In the genomic region with DNA sequence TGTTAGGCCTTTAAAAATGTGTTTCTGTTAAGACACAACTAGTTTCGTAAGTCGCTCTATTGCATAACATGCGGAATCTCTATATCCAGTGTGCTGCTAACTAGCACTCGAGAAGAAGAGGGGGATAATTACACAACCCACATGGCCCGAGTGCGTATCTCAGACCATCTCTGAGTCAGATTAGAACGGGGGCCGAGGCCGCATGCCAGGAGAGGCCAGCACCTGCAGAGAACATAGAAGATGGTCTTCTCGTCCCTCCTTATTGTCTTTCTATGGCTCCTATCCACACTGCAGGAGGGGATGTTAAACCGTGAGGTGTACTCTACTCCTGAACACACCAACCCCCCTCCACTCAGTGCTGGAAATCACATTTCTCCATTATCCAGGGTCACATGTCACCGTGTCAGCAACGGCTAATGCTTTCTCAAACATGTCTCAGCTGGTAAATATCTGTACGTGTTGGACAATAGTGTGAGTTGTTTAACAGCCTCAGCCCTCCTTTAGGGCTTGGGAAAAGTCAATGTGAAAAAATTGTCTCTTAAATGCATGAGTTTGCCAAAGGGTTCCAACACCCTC, we compare ENCODE assay signal across 11 cellular contexts. TPM values are rescaled to one million over a fixed set of nuclear protein-coding genes. Genes with fewer than 3 reads are reported as not detected.
DNase-seq lines count a peak whose midpoint lies in the region; ATAC-seq, FAIRE-seq and TF ChIP-seq lines count a peak whose summit lies in the region.
"Had no signal": no experiment of that assay in that cellular context is flagged by ENCODE, and none has a peak within 500 bp of the region (broad histone marks: within the 10 kb centered on the region; RNA-seq: fewer than 3 reads in every experiment).

No MANE protein-coding gene starts in this region.

- no peaks in the 10 kb centered on the region for H3K27me3 ChIP-seq in H1 (replicated peaks in 1 of 4; ENCODE audit: control insufficient read depth in 3 of 4, extremely low read depth in 1 of 4, insufficient read depth in 3 of 4, low read length in 3 of 4)
- H3K27me3 ChIP-seq in parathyroid adenoma (ENCODE audit: control insufficient read depth, insufficient read depth, low read length): no peaks in the 10 kb centered on the region

- H3K23me2 ChIP-seq in H1 (ENCODE audit: low read depth, low read length): no peaks in the 10 kb centered on the region

- CTCF ChIA-PET in H1 (lab: Charles Lee; ENCODE audit: partially characterized antibody): interaction anchor here (0.6 to 10.2 kb wide), 10 partner anchors 8 to 68 kb away, joined by 3 to 135 read pairs (median 6); a partner anchor contains a TSS

- no peak overlapping the region for H3K56ac ChIP-seq in H1 (replicated peaks; ENCODE audit: insufficient read length, low read depth, low read length)

- TF ChIP-seq RAD21 in H1 (IDR thresholded peaks at IDR 0.05 in 1 of 2, conservative IDR thresholded peaks at IDR 0.05 in 1 of 2; ENCODE audit: low read depth in 2 of 2, low read length in 2 of 2): no peak

- H2AK5ac ChIP-seq in H1 (ENCODE audit: low read depth, low read length): peak overlapping the region; percentile 86; the same call in 1 of the 2 replicates

- no peak overlapping the region for H3K23ac ChIP-seq in H1 (ENCODE audit: insufficient read length)

- H2AFZ ChIP-seq in H1 (ENCODE audit: low read length) (no peak overlapping the region), parathyroid adenoma (peak overlapping the region; percentile 73)

- peak; percentile 67 for DNase-seq in HuH-7.5 (ENCODE audit: low spot score)
- peak; percentile 97 for DNase-seq in NOMO-1 treated with DMSO at 0.1 percent for 48 hours (lab: John Stamatoyannopoulos, UW; ENCODE audit: unreplicated experiment)
- DNase-seq in H1 (ENCODE audit: low read depth in 1 of 2, low spot score in 2 of 2): no peak
- no peak for DNase-seq in iPS-NIHi7 (ENCODE audit: extremely low spot score)
- no peak for DNase-seq in D721Med (ENCODE audit: insufficient read length, low spot score)
- no peak for DNase-seq in amniotic stem cell (lab: John Stamatoyannopoulos, UW)
- DNase-seq: foreskin fibroblast, MM.1S had no signal

- H3K79me2 ChIP-seq in H1 (ENCODE audit: control insufficient read depth in 1 of 2, insufficient read depth in 2 of 2, low read length in 2 of 2) (peaks cover 0 to 31% of the 10 kb centered on the region in 2 experiments; a peak in 2 of 4 replicates), parathyroid adenoma (peaks cover 22% of the 10 kb centered on the region)

- TF ChIP-seq CTCF in H1 (IDR thresholded peaks at IDR 0.05; ENCODE audit: control extremely low read depth in 1 of 3, insufficient read depth in 1 of 3, low read depth in 1 of 3, low read length in 3 of 3) (no peak), parathyroid adenoma (IDR thresholded peaks at IDR 0.05) (no peak), D721Med (IDR thresholded peaks at IDR 0.05; ENCODE audit: insufficient read depth, missing control alignments) (no peak)

- H3K14ac ChIP-seq in H1 (ENCODE audit: insufficient read length): no peak overlapping the region

- no peak overlapping the region for H4K5ac ChIP-seq in H1 (ENCODE audit: insufficient read length, low read depth, low read length)

- H2BK5ac ChIP-seq in H1 (ENCODE audit: low read depth, low read length): no peak overlapping the region

- no peak for TF ChIP-seq POLR2A in H1 (IDR thresholded peaks at IDR 0.05; ENCODE audit: control extremely low read depth in 1 of 2, low read depth in 2 of 2, low read length in 2 of 2)

- H3K79me1 ChIP-seq in H1 (ENCODE audit: low read depth, low read length): peaks cover 9% of the 10 kb centered on the region; the same call in 1 of the 2 replicates

- ATAC-seq in GM18858 (IDR thresholded peaks at IDR 0.05; ENCODE audit: unreplicated experiment): no peak

- no peak overlapping the region for H4K91ac ChIP-seq in H1 (replicated peaks; ENCODE audit: insufficient read length, low read length)

- no peak overlapping the region for H3K4ac ChIP-seq in H1 (replicated peaks; ENCODE audit: insufficient read length, low read depth, low read length)

- H3K4me3 ChIP-seq in H1 (ENCODE audit: extremely low read depth in 1 of 4, insufficient read depth in 2 of 4, low read depth in 3 of 4, low read length in 4 of 4) (no peak overlapping the region), parathyroid adenoma (ENCODE audit: low read depth, low read length) (no peak overlapping the region)

- H3K4me1 ChIP-seq in H1 (replicated peaks in 1 of 4; ENCODE audit: control insufficient read depth in 3 of 4, insufficient read depth in 4 of 4, low read length in 3 of 4) (peaks cover 0 to 12% (median 8%) of the 10 kb centered on the region in 4 experiments; a peak in 6 of 7 replicates), parathyroid adenoma (peaks cover 17% of the 10 kb centered on the region)

- H2BK15ac ChIP-seq in H1 (ENCODE audit: low read length): no peak overlapping the region

- H3K4me2 ChIP-seq in H1 (ENCODE audit: insufficient read depth in 1 of 2, low read depth in 2 of 2, low read length in 2 of 2) (no peak overlapping the region), parathyroid adenoma (ENCODE audit: low read length) (peak overlapping the region; percentile 50)

- H2BK20ac ChIP-seq in H1 (ENCODE audit: low read length): no peak overlapping the region

- H3K27ac ChIP-seq in H1 (ENCODE audit: low read depth, low read length) (no peak overlapping the region), parathyroid adenoma (peak overlapping the region; percentile 75)

- H2BK120ac ChIP-seq in H1 (replicated peaks; ENCODE audit: low read depth, low read length): no peak overlapping the region

- TF ChIP-seq EP300 in H1 (IDR thresholded peaks at IDR 0.05; ENCODE audit: borderline replicate concordance in 1 of 2, low read depth in 2 of 2, low read length in 2 of 2): no peak

- no peaks in the 10 kb centered on the region for H3K9me3 ChIP-seq in H1 (ENCODE audit: insufficient read depth in 2 of 2, low read depth in 1 of 2, low read length in 1 of 2)
- no peaks in the 10 kb centered on the region for H3K9me3 ChIP-seq in parathyroid adenoma (ENCODE audit: control insufficient read depth, low read length)

- FAIRE-seq in H1 (lab: Jason Lieb, UNC) (no peak), D721Med (lab: Jason Lieb, UNC) (no peak)
- FAIRE-seq: TTC549 had no signal

- H2BK12ac ChIP-seq in H1 (ENCODE audit: low read depth, low read length): peak overlapping the region; percentile 2; the same call in 1 of the 2 replicates

- H3K9ac ChIP-seq in H1 (replicated peaks in 1 of 4; ENCODE audit: extremely low read depth in 1 of 4, low read depth in 3 of 4, low read length in 3 of 4) (no peak overlapping the region; a peak in 1 of 7 replicates), parathyroid adenoma (no peak overlapping the region)

- peaks cover 0 to 8% of the 10 kb centered on the region in 2 experiments for H4K20me1 ChIP-seq in H1 (replicated peaks in 1 of 2; ENCODE audit: control insufficient read depth in 1 of 2, insufficient read depth in 2 of 2, low read length in 2 of 2)

- POLR2A ChIA-PET in H1 (lab: Charles Lee; ENCODE audit: partially characterized antibody): interaction anchor here (0.8 to 2.0 kb wide), 4 partner anchors 9 to 52 kb away, joined by 3 to 4 read pairs (median 4); no protein-coding TSS in a partner anchor

- H4K8ac ChIP-seq in H1 (ENCODE audit: extremely low read depth, insufficient read depth, low read length): no peak overlapping the region

- H3K18ac ChIP-seq in H1 (ENCODE audit: extremely low read depth, low read length): no peak overlapping the region

- 0 out of 8 replicates have a peak, but pooled peaks cover 0 to 5% (median 0%) of the 10 kb centered on the region in 4 experiments for H3K36me3 ChIP-seq in H1 (ENCODE audit: control insufficient read depth in 2 of 4, insufficient read depth in 4 of 4, low read length in 3 of 4)
- H3K36me3 ChIP-seq in parathyroid adenoma (ENCODE audit: control insufficient read depth, insufficient read depth, low read length): no peaks in the 10 kb centered on the region

- WGBS in H1 (ENCODE audit: extremely low coverage in 1 of 2, insufficient coverage in 1 of 2, insufficient read length in 1 of 2, insufficient replicate concordance in 2 of 2, low coverage in 1 of 2, low lambda C conversion rate in 2 of 2, missing lambda C conversion rate in 1 of 2), 2 experiments: 91% methylated on average over 14 of the region's 14 CpGs; no CpG with 5 or more reads in 1 of the 2 experiments

TF ChIP-seq in H1, 55 proteins besides CTCF, POLR2A, EP300 and RAD21:
- TF ChIP-seq POLR2AphosphoS5 (IDR thresholded peaks at IDR 0.05; ENCODE audit: low read depth, low read length) (no peak), BRCA1 (IDR thresholded peaks at IDR 0.05; ENCODE audit: low read depth, low read length) (no peak)
- TF ChIP-seq, protein P1, sequence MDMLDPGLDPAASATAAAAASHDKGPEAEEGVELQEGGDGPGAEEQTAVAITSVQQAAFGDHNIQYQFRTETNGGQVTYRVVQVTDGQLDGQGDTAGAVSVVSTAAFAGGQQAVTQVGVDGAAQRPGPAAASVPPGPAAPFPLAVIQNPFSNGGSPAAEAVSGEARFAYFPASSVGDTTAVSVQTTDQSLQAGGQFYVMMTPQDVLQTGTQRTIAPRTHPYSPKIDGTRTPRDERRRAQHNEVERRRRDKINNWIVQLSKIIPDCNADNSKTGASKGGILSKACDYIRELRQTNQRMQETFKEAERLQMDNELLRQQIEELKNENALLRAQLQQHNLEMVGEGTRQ (IDR thresholded peaks at IDR 0.05; ENCODE audit: low read length): no peak

RNA-seq across cellular contexts. Expression of a gene that starts 56.3 kb away (rescaled TPM):
- total RNA-seq in H1 (2021; fragmentation: NEBNext Ultra II Directional; extraction: Animal tissue kit (Norgen Biotek cat#: 25700)): 55.4 and 57.7 TPM in 2 replicates
- 10.3 and 19.5 TPM in 2 replicates for polyA plus RNA-seq in H1 (2011; rRNA removed)
- polyA plus RNA-seq in H1 (2011; cell fraction: cytosol; rRNA removed): 17.7 TPM
- polyA plus RNA-seq in H1 (2011; cell fraction: nucleus; rRNA removed): 46.9 TPM
- 23.7 to 30.8 TPM (median 27.7 TPM) in 4 replicates for polyA plus RNA-seq in H1 (2012, experiment 1 of 2)
- 10.5 TPM for polyA plus RNA-seq in H1 (2012, experiment 2 of 2)
- 23.3 TPM for polyA plus RNA-seq in H1 (2013, experiment 1 of 2)
- 22.6 TPM for polyA plus RNA-seq in H1 (2013, experiment 2 of 2)
- polyA minus RNA-seq in H1 (2011; rRNA and poly(A)+ RNA removed): 41.4 and 42.2 TPM in 2 replicates
- polyA minus RNA-seq in H1 (2011; cell fraction: cytosol; rRNA and poly(A)+ RNA removed): 27.2 TPM
- polyA minus RNA-seq in H1 (2011; cell fraction: nucleus; rRNA and poly(A)+ RNA removed): 64.1 TPM

Comparison
In these comparisons a context has a peak if more than half of its experiments do, and no peak if none do; other contexts are left out.
1. DNase-seq: peak in HuH-7.5 (single experiment) and NOMO-1 treated with DMSO at 0.1 percent for 48 hours (single experiment); none in H1 (0 of 2), iPS-NIHi7 (single experiment), D721Med (single experiment) and amniotic stem cell (single experiment).